ENCODE assay signal across 8 cellular contexts in genomic region chr2:233384811-233385488, GRCh38. TPM values are rescaled to one million over a fixed set of nuclear protein-coding genes. Genes with fewer than 3 reads are reported as not detected.
A peak's percentile ranks its signal among the peaks of the same experiment; 100 is the strongest.
DNase-seq lines count a peak whose midpoint lies in the region; ATAC-seq and TF ChIP-seq lines count a peak whose summit lies in the region.

No MANE protein-coding gene starts in this region.

- H3K9me3 Mint-ChIP-seq in activated CD8-positive, alpha-beta T cell treated with anti-CD3 and anti-CD28 coated beads, Interleukin-2, amount 10 ng/mL, durations not matched to agents 7 days and 5 days (ENCODE audit: insufficient read depth), result no peaks in the 10 kb centered on the region
- no peaks in the 10 kb centered on the region for H3K9me3 Mint-ChIP-seq in nephron progenitor cell

- no peaks in the 10 kb centered on the region for H3K27me3 Mint-ChIP-seq in activated CD8-positive, alpha-beta T cell treated with anti-CD3 and anti-CD28 coated beads, Interleukin-2, amount 10 ng/mL, durations not matched to agents 7 days and 5 days (ENCODE audit: low read depth)
- H3K27me3 Mint-ChIP-seq in nephron progenitor cell (ENCODE audit: low read depth, poor library complexity), result peaks cover 2% of the 10 kb centered on the region

- peaks cover 90% of the 10 kb centered on the region for H3K4me1 Mint-ChIP-seq in activated CD8-positive, alpha-beta T cell treated with anti-CD3 and anti-CD28 coated beads, Interleukin-2, amount 10 ng/mL, durations not matched to agents 7 days and 5 days (ENCODE audit: low read depth)
- H3K4me1 Mint-ChIP-seq in nephron progenitor cell, result peaks cover 51% of the 10 kb centered on the region

- peaks cover 59% of the 10 kb centered on the region for H3K36me3 Mint-ChIP-seq in activated CD8-positive, alpha-beta T cell treated with anti-CD3 and anti-CD28 coated beads, Interleukin-2, amount 10 ng/mL, durations not matched to agents 7 days and 5 days (ENCODE audit: low read depth)
- H3K36me3 Mint-ChIP-seq in nephron progenitor cell (ENCODE audit: low read depth), result peaks cover 15% of the 10 kb centered on the region

- DNase-seq in activated CD8-positive, alpha-beta T cell treated with anti-CD3 and anti-CD28 coated beads, Interleukin-2, amount 10 ng/mL, durations not matched to agents 7 days and 5 days, result no peak
- no peak for DNase-seq in nephron progenitor cell
- no peak for DNase-seq in ACHN
- DNase-seq in UCSD-AML1 (lab: John Stamatoyannopoulos, UW; ENCODE audit: unreplicated experiment), result no peak
- DNase-seq in NCI-H526 treated with DMSO at 0.1 percent for 48 hours (lab: John Stamatoyannopoulos, UW), result no peak
- DNase-seq in NCI-H82 (lab: John Stamatoyannopoulos, UW), result no peak

- in situ Hi-C loops in ACHN (cut with HindIII; ENCODE audit: low pct_ligation_motif_present, low pct_unique_long_range_greater_than_20kb, low sequenced_read_pairs), result no loop called here

- TF ChIP-seq CTCF in nephron progenitor cell (IDR thresholded peaks at IDR 0.05), result no peak

- peak overlapping the region; percentile 97 for H3K27ac Mint-ChIP-seq in activated CD8-positive, alpha-beta T cell treated with anti-CD3 and anti-CD28 coated beads, Interleukin-2, amount 10 ng/mL, durations not matched to agents 7 days and 5 days
- H3K27ac Mint-ChIP-seq in nephron progenitor cell, result peak overlapping the region; percentile 77

- ATAC-seq in GM18505 (IDR thresholded peaks at IDR 0.05; ENCODE audit: unreplicated experiment) (peak; percentile 22), HG02678 (IDR thresholded peaks at IDR 0.05; ENCODE audit: unreplicated experiment) (peak; percentile 11)
- ATAC-seq in activated CD8-positive, alpha-beta T cell treated with anti-CD3 and anti-CD28 coated beads, Interleukin-2, amount 10 ng/mL, durations not matched to agents 7 days and 5 days, result peak; percentile 42

- POLR2A ChIA-PET in activated CD8-positive, alpha-beta T cell treated with anti-CD3 and anti-CD28 coated beads, Interleukin-2, amount 10 ng/mL, durations not matched to agents 7 days and 5 days (lab: Charles Lee), result interaction anchor here (0.5 to 2.0 kb wide), 11 partner anchors 9 to 117 kb away, joined by 3 to 9 read pairs (median 4); partner anchors contain the start of gene DGKD

- TF ChIP-seq POLR2A in GM18505 (IDR thresholded peaks at IDR 0.05; ENCODE audit: borderline replicate concordance, extremely low read depth, insufficient read depth, insufficient read length), result no peak

- CTCF ChIA-PET in activated CD8-positive, alpha-beta T cell treated with anti-CD3 and anti-CD28 coated beads, Interleukin-2, amount 10 ng/mL, durations not matched to agents 7 days and 5 days (lab: Charles Lee), result interaction anchor here (0.7 to 3.2 kb wide), 13 partner anchors 9 to 133 kb away, joined by 3 to 20 read pairs (median 6); partner anchors contain the start of genes ATG16L1 and DGKD

- peak overlapping the region; percentile 66 for H3K4me3 Mint-ChIP-seq in activated CD8-positive, alpha-beta T cell treated with anti-CD3 and anti-CD28 coated beads, Interleukin-2, amount 10 ng/mL, durations not matched to agents 7 days and 5 days
- no peak overlapping the region for H3K4me3 Mint-ChIP-seq in nephron progenitor cell

RNA-seq across cellular contexts. Expression of gene DGKD, which starts 30.7 kb away (rescaled TPM):
- total RNA-seq in activated CD8-positive, alpha-beta T cell treated with anti-CD3 and anti-CD28 coated beads, Interleukin-2, amount 10 ng/mL, durations not matched to agents 7 days and 5 days, result 10 to 100 TPM; 92.1 to 94.2 TPM
